Comparison of ENCODE assay signal across 9 cellular contexts in the genomic region with DNA sequence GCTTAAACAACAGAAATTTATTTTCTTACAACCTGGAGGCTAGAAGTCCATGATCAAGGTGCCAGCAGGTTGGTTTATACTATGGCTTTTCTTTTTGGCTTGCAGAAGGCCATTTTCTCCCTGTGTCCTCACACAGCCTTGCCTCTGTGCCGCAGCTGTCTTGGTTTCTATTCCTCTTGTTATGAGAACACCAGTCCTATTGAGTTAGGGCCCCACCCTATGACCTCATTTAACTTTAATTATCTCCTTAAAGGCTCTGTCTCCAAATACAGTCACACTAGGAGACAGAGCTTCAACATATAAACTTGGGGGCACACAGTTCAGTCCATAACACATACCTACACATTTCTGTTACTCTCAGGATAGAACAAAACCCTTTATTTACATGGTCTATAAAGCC. TPM values are rescaled to one million over a fixed set of nuclear protein-coding genes. Genes with fewer than 3 reads are reported as not detected.
DNase-seq lines count a peak whose midpoint lies in the region; ATAC-seq, FAIRE-seq and TF ChIP-seq lines count a peak whose summit lies in the region.
"Had no signal": no experiment of that assay in that cellular context is flagged by ENCODE, and none has a peak within 500 bp of the region (broad histone marks: within the 10 kb centered on the region; RNA-seq: fewer than 3 reads in every experiment).

No MANE protein-coding gene starts in this region.

- no TSS peak for BruUV-seq in GM12878 (replicated peaks; lab: Mats Ljungman, UMichigan)

- H3K9me3 ChIP-seq in GM12878 (replicated peaks; ENCODE audit: control insufficient read depth, insufficient read depth, low read length) (no peaks in the 10 kb centered on the region), spleen (no peaks in the 10 kb centered on the region), MG63 (no peaks in the 10 kb centered on the region)

- CTCF ChIA-PET in GM12878 (lab: Yijun Ruan, JAX) = interaction anchor here (0.6 to 5.2 kb wide), 3 partner anchors 15 to 596 kb away, joined by 3 to 23 read pairs (median 4); no protein-coding TSS in a partner anchor

- peak overlapping the region; percentile 43 for H3K4me2 ChIP-seq in GM12878 (ENCODE audit: control insufficient read depth, insufficient read depth)

- H2AFZ ChIP-seq in GM12878 (ENCODE audit: control insufficient read depth, low read depth, low read length) = peak overlapping the region; percentile 20; the same call in 1 of the 2 replicates

- intact Hi-C loops in GM12878 (cut with micrococcal nuclease; ENCODE audit: unreplicated experiment) = no loop called here
- intact Hi-C loops in spleen (cut with DNase I; ENCODE audit: low total_unique reads) = no loop called here

- RAD21 ChIA-PET in GM12878 (lab: Charles Lee; ENCODE audit: unreplicated experiment) = interaction anchor here (0.9 to 2.1 kb wide), 4 partner anchors 15 to 167 kb away, joined by 3 to 11 read pairs (median 5); partner anchors contain the start of gene RHOB

- WGBS in GM12878 (ENCODE audit: insufficient coverage, insufficient replicate concordance, low lambda C conversion rate, missing lambda C conversion rate) = 6% methylated on average over 1 of the region's 1 CpG
- 38 to 76% (median 52%) methylated on average over 1 of the region's 1 CpG for WGBS in spleen, 5 donors

- SMC1A ChIA-PET in GM12878 (lab: Charles Lee; ENCODE audit: uncharacterized antibody, unreplicated experiment) = interaction anchor here (1.0 to 1.3 kb wide), 3 partner anchors 10 to 96 kb away, joined by 3 to 4 read pairs (median 3); no protein-coding TSS in a partner anchor

- no peak overlapping the region for H3K4me3 ChIP-seq in GM12878
- no peak overlapping the region for H3K4me3 ChIP-seq in spleen
- no peak overlapping the region for H3K4me3 ChIP-seq in MG63

- no peaks in the 10 kb centered on the region for H4K20me1 ChIP-seq in GM12878 (ENCODE audit: control insufficient read depth, insufficient read depth)

- DNase-seq in GM12878 (ENCODE audit: low read depth, low spot score) (no peak), spleen (no peak), HT-29 (ENCODE audit: low spot score) (no peak), cerebellar cortex (ENCODE audit: low spot score) (no peak), NCI-H146 treated with DMSO at 0.1 percent for 48 hours (lab: John Stamatoyannopoulos, UW; ENCODE audit: unreplicated experiment) (no peak), MG63 (no peak)

- no peaks in the 10 kb centered on the region for H3K36me3 ChIP-seq in GM12878 (ENCODE audit: control insufficient read depth in 2 of 2, insufficient read depth in 2 of 2, low read length in 1 of 2)
- H3K36me3 ChIP-seq in spleen = no peaks in the 10 kb centered on the region
- H3K36me3 ChIP-seq in MG63 = no peaks in the 10 kb centered on the region

- H3K27me3 ChIP-seq in GM12878 (replicated peaks in 1 of 2; ENCODE audit: control insufficient read depth in 2 of 2, insufficient read depth in 2 of 2, low read length in 1 of 2) (no peaks in the 10 kb centered on the region), spleen (replicated peaks in 1 of 7) (no peaks in the 10 kb centered on the region), MG63 (no peaks in the 10 kb centered on the region)

- FAIRE-seq in GM12878 (lab: Jason Lieb, UNC) = peak; percentile 93
- FAIRE-seq: H54 had no signal

- no peak for TF ChIP-seq POLR2A in GM12878 (IDR thresholded peaks at IDR 0.05; ENCODE audit: low read depth, low read length)
- no peak for TF ChIP-seq POLR2A in spleen (IDR thresholded peaks at IDR 0.05)

- TF ChIP-seq RAD21 in GM12878 (IDR thresholded peaks at IDR 0.05; ENCODE audit: insufficient read depth, low read depth, low read length) = no peak

- H3K27ac ChIP-seq in GM12878 (ENCODE audit: control insufficient read depth, insufficient read depth) (no peak overlapping the region; the same call in 1 of the 2 replicates), spleen (peak overlapping the region in 5 of 8 donors; percentile 33 to 71 (median 57))

- TF ChIP-seq EP300 in GM12878 (IDR thresholded peaks at IDR 0.05; ENCODE audit: borderline replicate concordance in 1 of 2, control insufficient read depth in 1 of 2, low read depth in 2 of 2, low read length in 2 of 2) = no peak

- no peaks in the 10 kb centered on the region for H3K79me2 ChIP-seq in GM12878 (ENCODE audit: control insufficient read depth, insufficient read depth, low read length)

- in situ Hi-C loops in GM12878 (cut with MboI) = loop anchor here (25.0 kb wide), 1 partner anchor 533 kb away; no protein-coding TSS in a partner anchor

- ATAC-seq in GM19397 (IDR thresholded peaks at IDR 0.05; ENCODE audit: unreplicated experiment) (peak; percentile 56), HG03060 (IDR thresholded peaks at IDR 0.05; ENCODE audit: low read depth, unreplicated experiment) (peak; percentile 70), GM12878 (peak; percentile 81)

- no peak for TF ChIP-seq CTCF in GM12878 (IDR thresholded peaks at IDR 0.05 in 2 of 3, conservative IDR thresholded peaks at IDR 0.05 in 1 of 3; ENCODE audit: control insufficient read depth in 2 of 3, extremely low read depth in 1 of 3, insufficient read depth in 1 of 3, low read depth in 3 of 3, low read length in 3 of 3)
- TF ChIP-seq CTCF in spleen (IDR thresholded peaks at IDR 0.05 in 8 of 11, conservative IDR thresholded peaks at IDR 0.05 in 3 of 11) = no peak

- POLR2A ChIA-PET in GM12878 (lab: Charles Lee) = interaction anchor here (1.5 to 1.9 kb wide), 2 partner anchors 17 to 219 kb away, joined by 4 read pairs; partner anchors contain the start of gene RHOB

- peaks cover 37% of the 10 kb centered on the region for H3K4me1 ChIP-seq in GM12878 (ENCODE audit: control insufficient read depth, insufficient read depth, low read length)
- H3K4me1 ChIP-seq in spleen = peaks cover 11 to 44% (median 29%) of the 10 kb centered on the region in 6 donors

- no peak overlapping the region for H3K9ac ChIP-seq in GM12878 (ENCODE audit: control insufficient read depth, insufficient read depth, low read length)

TF ChIP-seq in GM12878, 131 proteins besides CTCF, POLR2A, EP300 and RAD21 (continues in another document):
- no peak for TF ChIP-seq WRNIP1 (IDR thresholded peaks at IDR 0.05; ENCODE audit: borderline replicate concordance, low read depth, low read length)
- TF ChIP-seq, protein P1, sequence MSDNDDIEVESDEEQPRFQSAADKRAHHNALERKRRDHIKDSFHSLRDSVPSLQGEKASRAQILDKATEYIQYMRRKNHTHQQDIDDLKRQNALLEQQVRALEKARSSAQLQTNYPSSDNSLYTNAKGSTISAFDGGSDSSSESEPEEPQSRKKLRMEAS (IDR thresholded peaks at IDR 0.05; ENCODE audit: low read depth, low read length) = no peak
- TF ChIP-seq ATF7 (IDR thresholded peaks at IDR 0.05; ENCODE audit: low read depth) = peak; percentile 94
- TF ChIP-seq ASH2L (IDR thresholded peaks at IDR 0.05; ENCODE audit: borderline replicate concordance, low read depth) = no peak
- TF ChIP-seq HDAC6 (IDR thresholded peaks at IDR 0.05; ENCODE audit: unreplicated experiment) = no peak
- TF ChIP-seq, protein P2, sequence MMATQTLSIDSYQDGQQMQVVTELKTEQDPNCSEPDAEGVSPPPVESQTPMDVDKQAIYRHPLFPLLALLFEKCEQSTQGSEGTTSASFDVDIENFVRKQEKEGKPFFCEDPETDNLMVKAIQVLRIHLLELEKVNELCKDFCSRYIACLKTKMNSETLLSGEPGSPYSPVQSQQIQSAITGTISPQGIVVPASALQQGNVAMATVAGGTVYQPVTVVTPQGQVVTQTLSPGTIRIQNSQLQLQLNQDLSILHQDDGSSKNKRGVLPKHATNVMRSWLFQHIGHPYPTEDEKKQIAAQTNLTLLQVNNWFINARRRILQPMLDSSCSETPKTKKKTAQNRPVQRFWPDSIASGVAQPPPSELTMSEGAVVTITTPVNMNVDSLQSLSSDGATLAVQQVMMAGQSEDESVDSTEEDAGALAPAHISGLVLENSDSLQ (IDR thresholded peaks at IDR 0.05) = no peak
- TF ChIP-seq JUNB (IDR thresholded peaks at IDR 0.05) = peak; percentile 45; the same call in 1 of the 2 replicates
- no peak for TF ChIP-seq SRF (IDR thresholded peaks at IDR 0.05; ENCODE audit: low read depth in 2 of 2, low read length in 2 of 2)
- TF ChIP-seq CREM (IDR thresholded peaks at IDR 0.05; ENCODE audit: low read depth) = peak; percentile 21; the same call in 1 of the 2 replicates
- no peak for TF ChIP-seq MLLT1 (IDR thresholded peaks at IDR 0.05)
- TF ChIP-seq TBL1XR1 (IDR thresholded peaks at IDR 0.05; ENCODE audit: low read depth, low read length) = no peak

RNA-seq across cellular contexts. Expression of gene RHOB, which starts 17.3 kb away (rescaled TPM):
- 10.4 and 10.5 TPM in 2 replicates for total RNA-seq in GM12878 (2013; cell fraction: nucleolus; rRNA removed)
- total RNA-seq in GM12878 (2014; rRNA removed) = 4.1 and 4.8 TPM in 2 replicates
- 1.0 and 1.2 TPM in 2 replicates for total RNA-seq in GM12878 (2014; rRNA removed; fragmentation: Illumina TruSeq; extraction: Trizol)
- 4.0 and 4.5 TPM in 2 replicates for total RNA-seq in GM12878 (2021)
- polyA plus RNA-seq in GM12878 (2011; ENCODE audit: low read depth) = 3.6 TPM
- polyA plus RNA-seq in GM12878 (2011; rRNA removed) = 1.1 and 1.8 TPM in 2 replicates
- 1.2 and 1.7 TPM in 2 replicates for polyA plus RNA-seq in GM12878 (2011; cell fraction: cytosol; rRNA removed)
- 2.7 and 2.9 TPM in 2 replicates for polyA plus RNA-seq in GM12878 (2011; cell fraction: nucleus; rRNA removed)
- polyA plus RNA-seq in GM12878 (2012) = 5.2 and 5.6 TPM in 2 replicates
- 0.73 and 1.2 TPM in 2 replicates for polyA plus RNA-seq in GM12878 (2014; fragmentation: Illumina TruSeq; extraction: Trizol)
- under 1 TPM; 0.03 to 0.35 TPM for polyA plus RNA-seq in GM12878 (2014; fragmentation: Nextera tagmentation; extraction: Ambion mirVana)
- 2.8 and 3.0 TPM in 2 replicates for polyA plus RNA-seq in GM12878 (2014; rRNA removed)
- under 1 TPM; 0.45 to 0.87 TPM for polyA plus RNA-seq in GM12878 (2016; fragmentation: Nextera tagmentation; extraction: Ambion mirVana)
- polyA minus RNA-seq in GM12878 (2011; rRNA and poly(A)+ RNA removed) = 0.44 and 1.1 TPM in 2 replicates
- 7.8 and 8.4 TPM in 2 replicates for polyA minus RNA-seq in GM12878 (2011; cell fraction: cytosol; rRNA and poly(A)+ RNA removed)
- 5.2 and 8.0 TPM in 2 replicates for polyA minus RNA-seq in GM12878 (2011; cell fraction: nucleus; rRNA and poly(A)+ RNA removed)
- total RNA-seq in spleen = 100 to 1,000 TPM in 6 of 7 donors, 10 to 100 TPM in 1; 94.3 to 309 (median 233) TPM
- polyA plus RNA-seq in spleen = 10 to 100 TPM; 32.6 to 69.0 (median 61.0) TPM
- total RNA-seq in HT-29 (2014; rRNA removed; shearing (Covaris generic)) = 702 and 712 TPM in 2 replicates
- total RNA-seq in MG63 (2014; rRNA removed; shearing (Covaris generic); ENCODE audit: low replicate concordance) = 65.2 and 65.4 TPM in 2 replicates
